ENCODE assay signal across 11 cellular contexts in the genomic region with DNA sequence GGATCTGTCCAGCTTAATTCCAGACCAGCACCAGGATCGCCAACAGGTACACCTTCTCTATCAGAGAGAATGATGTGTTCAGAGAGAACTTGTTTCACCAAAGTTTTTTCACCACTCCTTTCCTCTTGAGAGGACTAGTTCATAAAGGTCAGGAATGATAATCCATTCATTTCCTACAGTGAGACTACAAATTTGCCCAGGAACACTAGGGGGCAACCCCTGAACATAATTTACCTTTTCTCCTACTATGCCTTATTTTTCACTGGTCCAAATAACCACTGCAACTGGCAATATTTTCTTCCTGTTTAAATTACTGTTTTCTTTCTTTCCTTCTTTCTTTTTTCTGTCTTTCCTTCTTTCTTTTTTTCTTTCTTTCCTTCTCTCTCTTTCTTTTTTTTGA. TPM values are rescaled to one million over a fixed set of nuclear protein-coding genes. Genes with fewer than 3 reads are reported as not detected.
DNase-seq lines count a peak whose midpoint lies in the region; ATAC-seq and TF ChIP-seq lines count a peak whose summit lies in the region.
"Had no signal": no experiment of that assay in that cellular context is flagged by ENCODE, and none has a peak within 500 bp of the region (broad histone marks: within the 10 kb centered on the region; RNA-seq: fewer than 3 reads in every experiment).

No MANE protein-coding gene starts in this region.

- CTCF ChIA-PET in activated CD8-positive, alpha-beta T cell treated with anti-CD3 and anti-CD28 coated beads for 36 hours (lab: Charles Lee) = interaction anchor here (0.6 to 4.1 kb wide), 14 partner anchors 8 to 1060 kb away, joined by 3 to 24 read pairs (median 4); partner anchors contain the start of gene CAVIN3
- CTCF ChIA-PET in activated CD8-positive, alpha-beta T cell treated with anti-CD3 and anti-CD28 coated beads, Interleukin-2, amount 10 ng/mL, durations not matched to agents 7 days and 5 days (lab: Charles Lee) = interaction anchor here (1.3 to 2.7 kb wide), 5 partner anchors 9 to 65 kb away, joined by 4 to 15 read pairs (median 10); no protein-coding TSS in a partner anchor

- POLR2A ChIA-PET in activated CD8-positive, alpha-beta T cell treated with anti-CD3 and anti-CD28 coated beads for 36 hours (lab: Charles Lee) = no interaction called here
- POLR2A ChIA-PET in activated CD8-positive, alpha-beta T cell treated with anti-CD3 and anti-CD28 coated beads, Interleukin-2, amount 10 ng/mL, durations not matched to agents 7 days and 5 days (lab: Charles Lee) = no interaction called here

- H3K4me3 ChIP-seq in NB4 (ENCODE audit: low read depth, low read length) (no peak overlapping the region), retinal pigment epithelial cell (ENCODE audit: low read length) (no peak overlapping the region), neuronal stem cell (ENCODE audit: low read length in 2 of 2) (no peak overlapping the region)

- no peak overlapping the region for H3K14ac ChIP-seq in neuronal stem cell (ENCODE audit: low read length)

- no peaks in the 10 kb centered on the region for H3K36me3 ChIP-seq in neuronal stem cell (replicated peaks in 1 of 2; ENCODE audit: control insufficient read depth in 2 of 2, insufficient read depth in 2 of 2, low read length in 2 of 2)

- ATAC-seq in activated CD8-positive, alpha-beta T cell treated with anti-CD3 and anti-CD28 coated beads for 36 hours = no peak
- ATAC-seq in activated CD8-positive, alpha-beta T cell treated with anti-CD3 and anti-CD28 coated beads, Interleukin-2, amount 10 ng/mL, durations not matched to agents 7 days and 5 days = no peak
- no peak for ATAC-seq in HG02610 (IDR thresholded peaks at IDR 0.05; ENCODE audit: unreplicated experiment)
- ATAC-seq in HG03520 (IDR thresholded peaks at IDR 0.05; ENCODE audit: unreplicated experiment) = no peak

- no peak for TF ChIP-seq POLR2A in NB4 (IDR thresholded peaks at IDR 0.05; ENCODE audit: extremely low read depth, insufficient read length)

- no peak overlapping the region for H3K27ac Mint-ChIP-seq in activated CD8-positive, alpha-beta T cell treated with anti-CD3 and anti-CD28 coated beads for 36 hours
- H3K27ac Mint-ChIP-seq in activated CD8-positive, alpha-beta T cell treated with anti-CD3 and anti-CD28 coated beads, Interleukin-2, amount 10 ng/mL, durations not matched to agents 7 days and 5 days = no peak overlapping the region
- H3K27ac Mint-ChIP-seq in endothelial cell (ENCODE audit: unreplicated experiment) = no peak overlapping the region
- H3K27ac Mint-ChIP-seq: CD4-positive, alpha-beta T cell had no signal

- H2BK120ac ChIP-seq in neuronal stem cell (ENCODE audit: low read depth, low read length) = no peak overlapping the region

- H3K79me1 ChIP-seq in neuronal stem cell (ENCODE audit: low read depth, low read length) = no peaks in the 10 kb centered on the region

- H3K4me1 Mint-ChIP-seq in activated CD8-positive, alpha-beta T cell treated with anti-CD3 and anti-CD28 coated beads for 36 hours (ENCODE audit: low read depth) = no peaks in the 10 kb centered on the region
- no peaks in the 10 kb centered on the region for H3K4me1 Mint-ChIP-seq in activated CD8-positive, alpha-beta T cell treated with anti-CD3 and anti-CD28 coated beads, Interleukin-2, amount 10 ng/mL, durations not matched to agents 7 days and 5 days (ENCODE audit: low read depth)
- no peaks in the 10 kb centered on the region for H3K4me1 Mint-ChIP-seq in endothelial cell (ENCODE audit: unreplicated experiment)

- H4K91ac ChIP-seq in neuronal stem cell (ENCODE audit: low read depth, low read length, poor library complexity) = no peak overlapping the region

- no peak overlapping the region for H4K8ac ChIP-seq in neuronal stem cell (ENCODE audit: low read depth, low read length)

- H3K9ac ChIP-seq in neuronal stem cell (ENCODE audit: low read depth, low read length, poor library complexity) = no peak overlapping the region

- H3K36me3 Mint-ChIP-seq in activated CD8-positive, alpha-beta T cell treated with anti-CD3 and anti-CD28 coated beads for 36 hours (ENCODE audit: low read depth) = no peaks in the 10 kb centered on the region
- H3K36me3 Mint-ChIP-seq in activated CD8-positive, alpha-beta T cell treated with anti-CD3 and anti-CD28 coated beads, Interleukin-2, amount 10 ng/mL, durations not matched to agents 7 days and 5 days (ENCODE audit: low read depth) = no peaks in the 10 kb centered on the region
- no peaks in the 10 kb centered on the region for H3K36me3 Mint-ChIP-seq in endothelial cell (ENCODE audit: low read depth, unreplicated experiment)

- peak; percentile 11 for TF ChIP-seq CTCF in activated CD8-positive, alpha-beta T cell treated with anti-CD3 and anti-CD28 coated beads for 36 hours (IDR thresholded peaks at IDR 0.05)
- peak; percentile 5 for TF ChIP-seq CTCF in NB4 (IDR thresholded peaks at IDR 0.05; ENCODE audit: low read depth, low read length)
- TF ChIP-seq CTCF in endothelial cell (IDR thresholded peaks at IDR 0.05; ENCODE audit: unreplicated experiment) = peak; percentile 12
- TF ChIP-seq CTCF in retinal pigment epithelial cell (conservative IDR thresholded peaks at IDR 0.05; ENCODE audit: low read depth, low read length) = peak; percentile 69

- H2BK5ac ChIP-seq in neuronal stem cell (ENCODE audit: low read length) = no peak overlapping the region

- H3K4me1 ChIP-seq in neuronal stem cell (ENCODE audit: control insufficient read depth in 2 of 2, insufficient read depth in 1 of 2, low read depth in 1 of 2, low read length in 2 of 2) = peaks cover 0 to 10% of the 10 kb centered on the region in 2 donors

- no peak overlapping the region for H3K23ac ChIP-seq in neuronal stem cell (ENCODE audit: low read depth, low read length, poor library complexity)

- no peak overlapping the region for H3K4me3 Mint-ChIP-seq in activated CD8-positive, alpha-beta T cell treated with anti-CD3 and anti-CD28 coated beads for 36 hours
- H3K4me3 Mint-ChIP-seq in activated CD8-positive, alpha-beta T cell treated with anti-CD3 and anti-CD28 coated beads, Interleukin-2, amount 10 ng/mL, durations not matched to agents 7 days and 5 days = no peak overlapping the region
- no peak overlapping the region for H3K4me3 Mint-ChIP-seq in endothelial cell (ENCODE audit: unreplicated experiment)
- H3K4me3 Mint-ChIP-seq: CD4-positive, alpha-beta T cell had no signal

- H3K27ac ChIP-seq in neuronal stem cell (replicated peaks; ENCODE audit: low read length) = no peak overlapping the region
- H3K27ac ChIP-seq: HL-60 had no signal

- no peak overlapping the region for H3K4ac ChIP-seq in neuronal stem cell (ENCODE audit: low read length)

- WGBS in neuronal stem cell (ENCODE audit: extremely low coverage in 2 of 2, insufficient read length in 2 of 2, insufficient replicate concordance in 1 of 2), 2 donors = no CpG with 5 or more reads among the region's 1 CpG

- H2BK15ac ChIP-seq in neuronal stem cell (ENCODE audit: low read length) = no peak overlapping the region

- peaks cover 7% of the 10 kb centered on the region for H3K27me3 Mint-ChIP-seq in activated CD8-positive, alpha-beta T cell treated with anti-CD3 and anti-CD28 coated beads for 36 hours
- H3K27me3 Mint-ChIP-seq in activated CD8-positive, alpha-beta T cell treated with anti-CD3 and anti-CD28 coated beads, Interleukin-2, amount 10 ng/mL, durations not matched to agents 7 days and 5 days (ENCODE audit: low read depth) = peaks cover 18% of the 10 kb centered on the region
- H3K27me3 Mint-ChIP-seq in endothelial cell (ENCODE audit: unreplicated experiment) = peaks cover 2% of the 10 kb centered on the region

- H3K18ac ChIP-seq in neuronal stem cell (ENCODE audit: low read length) = no peak overlapping the region

- H3K9me3 Mint-ChIP-seq in activated CD8-positive, alpha-beta T cell treated with anti-CD3 and anti-CD28 coated beads for 36 hours = no peaks in the 10 kb centered on the region
- H3K9me3 Mint-ChIP-seq in activated CD8-positive, alpha-beta T cell treated with anti-CD3 and anti-CD28 coated beads, Interleukin-2, amount 10 ng/mL, durations not matched to agents 7 days and 5 days (ENCODE audit: insufficient read depth) = no peaks in the 10 kb centered on the region
- H3K9me3 Mint-ChIP-seq in endothelial cell (ENCODE audit: unreplicated experiment) = no peaks in the 10 kb centered on the region
- H3K9me3 Mint-ChIP-seq: CD4-positive, alpha-beta T cell had no signal

- H3K9me3 ChIP-seq in neuronal stem cell (replicated peaks in 1 of 2; ENCODE audit: control insufficient read depth in 2 of 2, insufficient read depth in 1 of 2, low read depth in 1 of 2, low read length in 2 of 2) = no peaks in the 10 kb centered on the region

- intact Hi-C loops in activated CD8-positive, alpha-beta T cell treated with anti-CD3 and anti-CD28 coated beads for 36 hours (cut with micrococcal nuclease) = loop anchor here (5.0 kb wide), 1 partner anchor 54 kb away; no protein-coding TSS in a partner anchor

- no peak overlapping the region for H2BK12ac ChIP-seq in neuronal stem cell (ENCODE audit: low read length)

- no peaks in the 10 kb centered on the region for H3K27me3 ChIP-seq in neuronal stem cell (ENCODE audit: control insufficient read depth in 3 of 3, insufficient read depth in 3 of 3, low read depth in 1 of 3, low read length in 3 of 3)

- DNase-seq in activated CD8-positive, alpha-beta T cell treated with anti-CD3 and anti-CD28 coated beads for 36 hours = no peak
- DNase-seq in activated CD8-positive, alpha-beta T cell treated with anti-CD3 and anti-CD28 coated beads, Interleukin-2, amount 10 ng/mL, durations not matched to agents 7 days and 5 days = no peak
- DNase-seq in NB4 (ENCODE audit: low read depth) = no peak
- DNase-seq in endothelial cell (ENCODE audit: low spot score) = no peak
- DNase-seq in retinal pigment epithelial cell (ENCODE audit: low read depth) = no peak
- no peak for DNase-seq in neuronal stem cell (ENCODE audit: low spot score)
- DNase-seq: CD4-positive, alpha-beta T cell; stimulated activated CD4-positive, alpha-beta T cell treated with anti-CD3 and anti-CD28 coated beads, Interleukin-4, amount 100 ng/mL, for 4 hours had no signal

- no peak overlapping the region for H2AFZ ChIP-seq in neuronal stem cell (ENCODE audit: low read length)

- H2AK5ac ChIP-seq in neuronal stem cell (ENCODE audit: low read depth, low read length) = no peak overlapping the region

- no peak overlapping the region for H3K4me2 ChIP-seq in neuronal stem cell (ENCODE audit: insufficient read depth, low read length, poor library complexity, severe bottlenecking)

RNA-seq across cellular contexts. Expression of gene CAVIN3, which starts 22.5 kb away (rescaled TPM):
- total RNA-seq in activated CD8-positive, alpha-beta T cell treated with anti-CD3 and anti-CD28 coated beads for 36 hours = 10 to 100 TPM; 13.3 to 15.9 TPM
- total RNA-seq in activated CD8-positive, alpha-beta T cell treated with anti-CD3 and anti-CD28 coated beads, Interleukin-2, amount 10 ng/mL, durations not matched to agents 7 days and 5 days = 1 to 10 TPM; 1.0 to 1.2 TPM
- 91.0 TPM for total RNA-seq in endothelial cell (ENCODE audit: unreplicated experiment)
- polyA plus RNA-seq in neuronal stem cell (2013, experiment 1 of 2) = 11.2 TPM
- polyA plus RNA-seq in neuronal stem cell (2013, experiment 2 of 2) = 11.2 TPM

RNA-seq across cellular contexts. Expression of gene CCKBR, which starts 38.2 kb away (rescaled TPM):
- total RNA-seq in activated CD8-positive, alpha-beta T cell treated with anti-CD3 and anti-CD28 coated beads for 36 hours = not detected
- total RNA-seq in activated CD8-positive, alpha-beta T cell treated with anti-CD3 and anti-CD28 coated beads, Interleukin-2, amount 10 ng/mL, durations not matched to agents 7 days and 5 days = not detected
- 0.64 TPM for total RNA-seq in endothelial cell (ENCODE audit: unreplicated experiment)
- 15.4 TPM for polyA plus RNA-seq in neuronal stem cell (2013, experiment 1 of 2)
- polyA plus RNA-seq in neuronal stem cell (2013, experiment 2 of 2) = 15.2 TPM
- total RNA-seq: CD4-positive, alpha-beta T cell had no signal

RNA-seq across cellular contexts. Expression of gene CNGA4, which starts 58.9 kb away (rescaled TPM):
- total RNA-seq in activated CD8-positive, alpha-beta T cell treated with anti-CD3 and anti-CD28 coated beads for 36 hours = under 1 TPM in 1 of 2 experiments, not detected in 1; 0.18 TPM
- under 1 TPM; 0.16 to 0.29 TPM for total RNA-seq in activated CD8-positive, alpha-beta T cell treated with anti-CD3 and anti-CD28 coated beads, Interleukin-2, amount 10 ng/mL, durations not matched to agents 7 days and 5 days
- not detected for total RNA-seq in endothelial cell (ENCODE audit: unreplicated experiment)
- 0.08 TPM for polyA plus RNA-seq in neuronal stem cell (2013, experiment 1 of 2)
- polyA plus RNA-seq in neuronal stem cell (2013, experiment 2 of 2) = 0.06 TPM

Comparison
In these comparisons a context has a peak if more than half of its experiments do, and no peak if none do; other contexts are left out.
1. RNA of gene CAVIN3, which starts 22.5 kb away (total RNA-seq): 91.0 TPM in endothelial cell (single experiment) and 13.3 to 15.9 TPM in activated CD8-positive, alpha-beta T cell treated with anti-CD3 and anti-CD28 coated beads for 36 hours; 1.0 to 1.2 TPM in activated CD8-positive, alpha-beta T cell treated with anti-CD3 and anti-CD28 coated beads, Interleukin-2, amount 10 ng/mL, durations not matched to agents 7 days and 5 days; every median in the first group is over 4 times any median in the second.
2. CTCF ChIP-seq: peak in every context shown above with its lines; median percentile 69 in retinal pigment epithelial cell; 12 in endothelial cell; 11 in activated CD8-positive, alpha-beta T cell treated with anti-CD3 and anti-CD28 coated beads for 36 hours; 5 in NB4.